Comparison of ENCODE assay signal across 24 cellular contexts in genomic region chr15:69003971-69004370, GRCh38. TPM values are rescaled to one million over a fixed set of nuclear protein-coding genes. Genes with fewer than 3 reads are reported as not detected.
DNase-seq lines count a peak whose midpoint lies in the region; FAIRE-seq and TF ChIP-seq lines count a peak whose summit lies in the region.
"Had no signal": no experiment of that assay in that cellular context is flagged by ENCODE, and none has a peak within 500 bp of the region (broad histone marks: within the 10 kb centered on the region; RNA-seq: fewer than 3 reads in every experiment).

No MANE protein-coding gene starts in this region.

- no peak overlapping the region for H4K5ac ChIP-seq in H1 (ENCODE audit: insufficient read length, low read depth, low read length)

- no peak for TF ChIP-seq RAD21 in H1 (IDR thresholded peaks at IDR 0.05 in 1 of 2, conservative IDR thresholded peaks at IDR 0.05 in 1 of 2; ENCODE audit: low read depth in 2 of 2, low read length in 2 of 2)

- no peak for TF ChIP-seq POLR2A in H1 (IDR thresholded peaks at IDR 0.05; ENCODE audit: control extremely low read depth in 1 of 2, low read depth in 2 of 2, low read length in 2 of 2)

- peaks cover 7 to 14% of the 10 kb centered on the region in 2 experiments for H3K9me3 ChIP-seq in H1 (ENCODE audit: insufficient read depth in 2 of 2, low read depth in 1 of 2, low read length in 1 of 2)
- no peaks in the 10 kb centered on the region for H3K9me3 ChIP-seq in small intestine (ENCODE audit: control insufficient read depth, low read depth)
- H3K9me3 ChIP-seq: A549 had no signal

- peaks cover 5% of the 10 kb centered on the region for H3K4me1 Mint-ChIP-seq in osteocyte (ENCODE audit: unreplicated experiment)
- peaks cover 5% of the 10 kb centered on the region for H3K4me1 Mint-ChIP-seq in type B pancreatic cell (ENCODE audit: unreplicated experiment)
- H3K4me1 Mint-ChIP-seq: B cell had no signal

- H2BK15ac ChIP-seq in H1 (ENCODE audit: low read length) = no peak overlapping the region

- H3K9me3 Mint-ChIP-seq in osteocyte (ENCODE audit: unreplicated experiment) = peaks cover 24% of the 10 kb centered on the region
- H3K9me3 Mint-ChIP-seq in type B pancreatic cell = peaks cover 5% of the 10 kb centered on the region

- intact Hi-C loops in head of caudate nucleus (cut with DNase I) = no loop called here

- TF ChIP-seq CTCF in H1 (IDR thresholded peaks at IDR 0.05; ENCODE audit: control extremely low read depth in 1 of 3, insufficient read depth in 1 of 3, low read depth in 1 of 3, low read length in 3 of 3) (no peak), osteocyte (IDR thresholded peaks at IDR 0.05) (no peak), type B pancreatic cell (conservative IDR thresholded peaks at IDR 0.05) (no peak)

- H3K4me3 ChIP-seq in H1 (ENCODE audit: extremely low read depth in 1 of 4, insufficient read depth in 2 of 4, low read depth in 3 of 4, low read length in 4 of 4) (no peak overlapping the region), small intestine (ENCODE audit: low read depth in 1 of 2, low read length in 2 of 2) (no peak overlapping the region)
- H3K4me3 ChIP-seq: A549; BLaER1 treated with 17β-estradiol and CSF1 and Interleukin-3, amounts not matched to agents 10 nM and 100 nM had no signal

- no peak overlapping the region for H3K23ac ChIP-seq in H1 (ENCODE audit: insufficient read length)

- no peak overlapping the region for H2BK5ac ChIP-seq in H1 (ENCODE audit: low read depth, low read length)

- H3K14ac ChIP-seq in H1 (ENCODE audit: insufficient read length) = no peak overlapping the region

- no peak overlapping the region for H3K18ac ChIP-seq in H1 (ENCODE audit: extremely low read depth, low read length)

- H3K36me3 ChIP-seq in H1 (ENCODE audit: control insufficient read depth in 2 of 4, insufficient read depth in 4 of 4, low read length in 3 of 4) (peaks cover 0 to 5% (median 0%) of the 10 kb centered on the region in 4 experiments; a peak in 2 of 8 replicates), small intestine (ENCODE audit: control insufficient read depth in 2 of 2, insufficient read depth in 2 of 2, low read length in 2 of 2) (no peaks in the 10 kb centered on the region)
- H3K36me3 ChIP-seq: BLaER1 treated with 17β-estradiol and CSF1 and Interleukin-3, amounts not matched to agents 10 nM and 100 nM had no signal

- H4K8ac ChIP-seq in H1 (ENCODE audit: extremely low read depth, insufficient read depth, low read length) = no peak overlapping the region

- H2BK120ac ChIP-seq in H1 (replicated peaks; ENCODE audit: low read depth, low read length) = no peak overlapping the region

- H3K27me3 Mint-ChIP-seq in osteocyte (ENCODE audit: unreplicated experiment) (peaks cover 42% of the 10 kb centered on the region), type B pancreatic cell (no peaks in the 10 kb centered on the region)

- H3K79me1 ChIP-seq in H1 (ENCODE audit: low read depth, low read length) = no peaks in the 10 kb centered on the region

- DNase-seq in SK-MEL-5 (ENCODE audit: low read depth, low spot score) (peak; percentile 95), H1 (ENCODE audit: low read depth in 1 of 2, low spot score in 2 of 2) (peak in 1 of 2 experiments; percentile 3), osteocyte (ENCODE audit: extremely low spot score, unreplicated experiment) (peak; percentile 3), small intestine (peak; percentile 75), type B pancreatic cell (ENCODE audit: extremely low spot score, unreplicated experiment) (no peak), head of caudate nucleus (no peak)
- no peak for DNase-seq in activated CD4-positive, alpha-beta T cell treated with anti-CD3 and anti-CD28 coated beads, Interleukin-2, amount 50 U/mL, for 4 hours
- DNase-seq: AML-193; Caco-2; Calu3; CD4-positive, alpha-beta T cell; CD8-positive, alpha-beta T cell; DMS79 treated with DMSO at 0.1 percent for 48 hours; GF-D8 had no signal

- H3K23me2 ChIP-seq in H1 (ENCODE audit: low read depth, low read length) = no peaks in the 10 kb centered on the region

- CTCF ChIA-PET in H1 (lab: Charles Lee; ENCODE audit: partially characterized antibody) = interaction anchor here (0.6 to 1.4 kb wide), 4 partner anchors 14 to 172 kb away, joined by 3 to 5 read pairs (median 4); no protein-coding TSS in a partner anchor

- H3K4me3 Mint-ChIP-seq in osteocyte (ENCODE audit: unreplicated experiment) = no peak overlapping the region
- H3K4me3 Mint-ChIP-seq in type B pancreatic cell = no peak overlapping the region
- H3K4me3 Mint-ChIP-seq: B cell; CD4-positive, alpha-beta T cell; CD8-positive, alpha-beta T cell had no signal

- 94% methylated on average over 2 of the region's 2 CpGs; no CpG with 5 or more reads in 1 of the 2 experiments for WGBS in H1 (ENCODE audit: extremely low coverage in 1 of 2, insufficient coverage in 1 of 2, insufficient read length in 1 of 2, insufficient replicate concordance in 2 of 2, low coverage in 1 of 2, low lambda C conversion rate in 2 of 2, missing lambda C conversion rate in 1 of 2), 2 experiments
- WGBS in small intestine, 3 donors = 17 to 65% (median 50%) methylated on average over 2 of the region's 2 CpGs

- H4K91ac ChIP-seq in H1 (replicated peaks; ENCODE audit: insufficient read length, low read length) = no peak overlapping the region

- H2BK20ac ChIP-seq in H1 (ENCODE audit: low read length) = no peak overlapping the region

- no peak overlapping the region for H2AFZ ChIP-seq in H1 (ENCODE audit: low read length)

- no peak overlapping the region for H3K27ac ChIP-seq in H1 (ENCODE audit: low read depth, low read length)
- H3K27ac ChIP-seq in small intestine (ENCODE audit: low read depth in 1 of 2, low read length in 1 of 2) = no peak overlapping the region
- H3K27ac ChIP-seq: 22Rv1; A549; BLaER1 treated with 17β-estradiol and CSF1 and Interleukin-3, amounts not matched to agents 10 nM and 100 nM; C4-2B had no signal

- no peak overlapping the region for H3K4me2 ChIP-seq in H1 (ENCODE audit: insufficient read depth in 1 of 2, low read depth in 2 of 2, low read length in 2 of 2)
- H3K4me2 ChIP-seq: A549; BLaER1 treated with 17β-estradiol and CSF1 and Interleukin-3, amounts not matched to agents 10 nM and 100 nM had no signal

- H3K27me3 ChIP-seq in H1 (replicated peaks in 1 of 4; ENCODE audit: control insufficient read depth in 3 of 4, extremely low read depth in 1 of 4, insufficient read depth in 3 of 4, low read length in 3 of 4) (no peaks in the 10 kb centered on the region), small intestine (ENCODE audit: control insufficient read depth in 2 of 2, insufficient read depth in 2 of 2, low read length in 2 of 2) (peaks cover 0 to 2% of the 10 kb centered on the region in 2 donors)
- H3K27me3 ChIP-seq: BLaER1 treated with 17β-estradiol and CSF1 and Interleukin-3, amounts not matched to agents 10 nM and 100 nM had no signal

- FAIRE-seq in H1 (lab: Jason Lieb, UNC) (peak; percentile 42), small intestine (lab: Jason Lieb, UNC) (no peak)
- FAIRE-seq: A549, D721Med, G401.6, GM12891, GM19239 had no signal

- H3K79me2 ChIP-seq in H1 (ENCODE audit: control insufficient read depth in 1 of 2, insufficient read depth in 2 of 2, low read length in 2 of 2) = no peaks in the 10 kb centered on the region

- no peak overlapping the region for H3K9ac ChIP-seq in H1 (replicated peaks in 1 of 4; ENCODE audit: extremely low read depth in 1 of 4, low read depth in 3 of 4, low read length in 3 of 4)
- H3K9ac ChIP-seq: BLaER1 treated with 17β-estradiol and CSF1 and Interleukin-3, amounts not matched to agents 10 nM and 100 nM had no signal

- in situ Hi-C loops in SK-MEL-5 (cut with HindIII; ENCODE audit: low pct_unique_long_range_greater_than_20kb, low sequenced_read_pairs) = no loop called here

- H2BK12ac ChIP-seq in H1 (ENCODE audit: low read depth, low read length) = no peak overlapping the region

- H3K27ac Mint-ChIP-seq in osteocyte (ENCODE audit: unreplicated experiment) = no peak overlapping the region
- no peak overlapping the region for H3K27ac Mint-ChIP-seq in type B pancreatic cell
- H3K27ac Mint-ChIP-seq: B cell; CD4-positive, alpha-beta T cell; CD8-positive, alpha-beta T cell had no signal

- POLR2A ChIA-PET in H1 (lab: Charles Lee; ENCODE audit: partially characterized antibody) = no interaction called here

- H3K4ac ChIP-seq in H1 (replicated peaks; ENCODE audit: insufficient read length, low read depth, low read length) = no peak overlapping the region

- H2AK5ac ChIP-seq in H1 (ENCODE audit: low read depth, low read length) = no peak overlapping the region

- no peak overlapping the region for H3K56ac ChIP-seq in H1 (replicated peaks; ENCODE audit: insufficient read length, low read depth, low read length)

- H3K4me1 ChIP-seq in H1 (replicated peaks in 1 of 4; ENCODE audit: control insufficient read depth in 3 of 4, insufficient read depth in 4 of 4, low read length in 3 of 4) (peaks cover 2 to 13% (median 8%) of the 10 kb centered on the region in 4 experiments), small intestine (ENCODE audit: control insufficient read depth in 2 of 2, insufficient read depth in 1 of 2, low read depth in 1 of 2, low read length in 1 of 2) (no peaks in the 10 kb centered on the region)
- H3K4me1 ChIP-seq: A549; BLaER1 treated with 17β-estradiol and CSF1 and Interleukin-3, amounts not matched to agents 10 nM and 100 nM had no signal

- H3K36me3 Mint-ChIP-seq in osteocyte (ENCODE audit: unreplicated experiment) = peaks cover 5% of the 10 kb centered on the region
- H3K36me3 Mint-ChIP-seq in type B pancreatic cell = peaks cover 4% of the 10 kb centered on the region

- no peaks in the 10 kb centered on the region for H4K20me1 ChIP-seq in H1 (replicated peaks in 1 of 2; ENCODE audit: control insufficient read depth in 1 of 2, insufficient read depth in 2 of 2, low read length in 2 of 2)
- H4K20me1 ChIP-seq: BLaER1 treated with 17β-estradiol and CSF1 and Interleukin-3, amounts not matched to agents 10 nM and 100 nM had no signal

- TF ChIP-seq EP300 in H1 (IDR thresholded peaks at IDR 0.05; ENCODE audit: borderline replicate concordance in 1 of 2, low read depth in 2 of 2, low read length in 2 of 2) = no peak

RNA-seq across cellular contexts. Expression of gene NOX5, which starts 10.5 kb away (rescaled TPM):
- total RNA-seq in SK-MEL-5 (2014; rRNA removed; shearing (Covaris generic)) = 4.0 TPM in 2 replicates
- 2.7 and 4.0 TPM in 2 replicates for polyA plus RNA-seq in SK-MEL-5 (2015; cell fraction: cytosol; rRNA removed)
- polyA plus RNA-seq in SK-MEL-5 (2015; cell fraction: nucleus; rRNA removed) = 13.5 and 21.5 TPM in 2 replicates
- total RNA-seq in H1 (2021; fragmentation: NEBNext Ultra II Directional; extraction: Animal tissue kit (Norgen Biotek cat#: 25700)) = not detected in 2 replicates
- under 0.01 TPM in 1 of 2 replicates, not detected in the other for polyA plus RNA-seq in H1 (2011; rRNA removed)
- 0.01 TPM for polyA plus RNA-seq in H1 (2011; cell fraction: cytosol; rRNA removed)
- not detected for polyA plus RNA-seq in H1 (2011; cell fraction: nucleus; rRNA removed)
- not detected in 4 replicates for polyA plus RNA-seq in H1 (2012, experiment 1 of 2)
- not detected for polyA plus RNA-seq in H1 (2012, experiment 2 of 2)
- not detected for polyA plus RNA-seq in H1 (2013, experiment 1 of 2)
- under 0.01 TPM for polyA plus RNA-seq in H1 (2013, experiment 2 of 2)
- not detected in 2 replicates for polyA minus RNA-seq in H1 (2011; rRNA and poly(A)+ RNA removed)
- not detected for polyA minus RNA-seq in H1 (2011; cell fraction: cytosol; rRNA and poly(A)+ RNA removed)
- not detected for polyA minus RNA-seq in H1 (2011; cell fraction: nucleus; rRNA and poly(A)+ RNA removed)
- total RNA-seq in osteocyte = not detected in 2 replicates
- under 1 TPM in 1 of 3 donors, not detected in 2; 0.04 TPM for polyA plus RNA-seq in small intestine
- 0.12 TPM in 1 of 2 replicates, not detected in the other for total RNA-seq in type B pancreatic cell (ENCODE audit: low replicate concordance)
- total RNA-seq: A172; CD4-positive, alpha-beta T cell; CD8-positive, alpha-beta T cell had no signal

Comparison
In these comparisons a context has a peak if more than half of its experiments do, and no peak if none do; other contexts are left out.
1. DNase-seq: peak in SK-MEL-5 (single experiment), osteocyte (single experiment) and small intestine (single experiment); none in activated CD4-positive, alpha-beta T cell treated with anti-CD3 and anti-CD28 coated beads, Interleukin-2, amount 50 U/mL, for 4 hours (0 of 2), type B pancreatic cell (single experiment) and head of caudate nucleus (0 of 42).